18 cellular contexts compared by ENCODE assay signal in genomic region chr6:67121115-67121514, GRCh38.
"Had no signal": no experiment of that assay in that cellular context is flagged by ENCODE, and none has a peak within 500 bp of the region (broad histone marks: within the 10 kb centered on the region; RNA-seq: fewer than 3 reads in every experiment).

No MANE protein-coding gene starts in this region.

- FAIRE-seq: small intestine, urothelium cell line had no signal

- H3K4me3 ChIP-seq: heart left ventricle, lung, neural progenitor cell, ovary, right atrium auricular region had no signal

- H3K4me2 ChIP-seq: neural progenitor cell had no signal

- H3K36me3 ChIP-seq: heart left ventricle, neural progenitor cell, ovary, right atrium auricular region had no signal

- ATAC-seq: heart left ventricle; left colon; left ventricle myocardium superior; natural killer cell treated with Interleukin-12 subunit alpha and Interleukin-12 subunit beta and Interleukin-15 and Interleukin-18, amount 100 ng/mL, for 72 hours had no signal

- H3K27ac ChIP-seq: heart left ventricle, neural progenitor cell, ovary, right atrium auricular region had no signal

- DNase-seq: effector CD8-positive, alpha-beta T cell; foreskin melanocyte; heart left ventricle; hippocampal formation; left colon; left ventricle myocardium superior; mesenchymal stem cell; midbrain; nucleus accumbens; ovary; small intestine; stimulated activated CD4-positive, alpha-beta T cell treated with anti-CD3 and anti-CD28 coated beads, Interleukin-12 subunit alpha, Interleukin-12 subunit beta, amount 100 ng/mL, for 4 hours; stimulated activated naive CD4-positive, alpha-beta T cell treated with Interleukin-2 at 50 U/mL for 16 hours had no signal

- H3K9me3 ChIP-seq: ovary, right atrium auricular region had no signal

- H3K27me3 ChIP-seq: heart left ventricle, neural progenitor cell, ovary, right atrium auricular region had no signal

- H3K9ac ChIP-seq: neural progenitor cell had no signal

- H2AFZ ChIP-seq: neural progenitor cell had no signal

- H3K4me1 ChIP-seq: heart left ventricle, neural progenitor cell, right atrium auricular region had no signal
